ENCODE assay signal across 7 cellular contexts in genomic region chr15:22713933-22714332, GRCh38.
DNase-seq lines count a peak whose midpoint lies in the region; ATAC-seq and TF ChIP-seq lines count a peak whose summit lies in the region.
"Not testable (repeated sequence)": the region's sequence is repeated elsewhere in the genome, so short reads cannot be mapped to it uniquely, and the experiment has no call there.

No MANE protein-coding gene starts in this region.

- not testable (repeated sequence) for H3K9me3 Mint-ChIP-seq in T-cell; activated naive CD8-positive, alpha-beta T cell treated with anti-CD3 and anti-CD28 coated beads, Interleukin-2, amount 50 U/mL, for 24 hours; endothelial cell (ENCODE audit: unreplicated experiment); naive thymus-derived CD8-positive, alpha-beta T cell

- H3K4me1 ChIP-seq in left ventricle myocardium inferior, stomach: not testable (repeated sequence)

- not testable (repeated sequence) for TF ChIP-seq CTCF in endothelial cell (IDR thresholded peaks at IDR 0.05; ENCODE audit: unreplicated experiment); left ventricle myocardium inferior (IDR thresholded peaks at IDR 0.05; ENCODE audit: borderline replicate concordance); stomach (IDR thresholded peaks at IDR 0.05)

- CTCF ChIA-PET in T-cell (lab: Charles Lee) = not testable (repeated sequence)

- peaks cover 0 to 10% (median 4%) of the 10 kb centered on the region in 3 donors for H3K4me1 Mint-ChIP-seq in T-cell
- not testable (repeated sequence) for H3K4me1 Mint-ChIP-seq in activated naive CD8-positive, alpha-beta T cell treated with anti-CD3 and anti-CD28 coated beads, Interleukin-2, amount 50 U/mL, for 24 hours; endothelial cell (ENCODE audit: unreplicated experiment)
- peaks cover 0 to 12% (median 4%) of the 10 kb centered on the region in 4 donors for H3K4me1 Mint-ChIP-seq in naive thymus-derived CD8-positive, alpha-beta T cell

- not testable (repeated sequence) for H3K27ac Mint-ChIP-seq in T-cell; activated naive CD8-positive, alpha-beta T cell treated with anti-CD3 and anti-CD28 coated beads, Interleukin-2, amount 50 U/mL, for 24 hours; endothelial cell (ENCODE audit: unreplicated experiment); naive thymus-derived CD8-positive, alpha-beta T cell

- H3K4me3 ChIP-seq in left ventricle myocardium inferior = peak overlapping the region; percentile 62
- H3K4me3 ChIP-seq in stomach = peak overlapping the region; percentile 36 to 46 (median 40)

- POLR2A ChIA-PET in T-cell (lab: Charles Lee); naive thymus-derived CD8-positive, alpha-beta T cell (lab: Charles Lee): not testable (repeated sequence)

- TF ChIP-seq EP300 in stomach (IDR thresholded peaks at IDR 0.05) = not testable (repeated sequence)

- H3K27ac ChIP-seq in left ventricle myocardium inferior (replicated peaks) (peak overlapping the region; percentile 66), stomach (peak overlapping the region in 1 of 5 donors; percentile 72)

- H3K27me3 Mint-ChIP-seq in T-cell = peaks cover 31 to 32% of the 10 kb centered on the region in 2 donors
- H3K27me3 Mint-ChIP-seq in activated naive CD8-positive, alpha-beta T cell treated with anti-CD3 and anti-CD28 coated beads, Interleukin-2, amount 50 U/mL, for 24 hours = peaks cover 40% of the 10 kb centered on the region
- H3K27me3 Mint-ChIP-seq in endothelial cell (ENCODE audit: unreplicated experiment) = not testable (repeated sequence)
- H3K27me3 Mint-ChIP-seq in naive thymus-derived CD8-positive, alpha-beta T cell = peaks cover 6 to 35% (median 24%) of the 10 kb centered on the region in 5 donors

- DNase-seq in EH (ENCODE audit: low read depth) = peak; percentile 1
- not testable (repeated sequence) for DNase-seq in T-cell; activated naive CD8-positive, alpha-beta T cell treated with anti-CD3 and anti-CD28 coated beads, Interleukin-2, amount 50 U/mL, for 24 hours; endothelial cell (ENCODE audit: low spot score); left ventricle myocardium inferior; naive thymus-derived CD8-positive, alpha-beta T cell; stomach

- WGBS in stomach, 5 donors = 0 to 25% (median 9%) methylated on average over 1 of the region's 1 CpG

- peaks cover 22% of the 10 kb centered on the region for H3K27me3 ChIP-seq in left ventricle myocardium inferior (ENCODE audit: low read depth)
- peaks cover 0 to 18% (median 12%) of the 10 kb centered on the region in 3 donors for H3K27me3 ChIP-seq in stomach

- H3K9me3 ChIP-seq in left ventricle myocardium inferior (replicated peaks); stomach: not testable (repeated sequence)

- not testable (repeated sequence) for H3K36me3 Mint-ChIP-seq in T-cell; activated naive CD8-positive, alpha-beta T cell treated with anti-CD3 and anti-CD28 coated beads, Interleukin-2, amount 50 U/mL, for 24 hours (ENCODE audit: low read depth); endothelial cell (ENCODE audit: low read depth, unreplicated experiment); naive thymus-derived CD8-positive, alpha-beta T cell

- intact Hi-C loops in left ventricle myocardium inferior (cut with micrococcal nuclease); stomach (cut with DNase I; ENCODE audit: low total_unique reads): not testable (repeated sequence)

- not testable (repeated sequence) for H3K36me3 ChIP-seq in left ventricle myocardium inferior, stomach

- H3K4me3 Mint-ChIP-seq in T-cell (peak overlapping the region; percentile 39 to 64 (median 59)), endothelial cell (ENCODE audit: unreplicated experiment) (peak overlapping the region; percentile 62)
- peak overlapping the region; percentile 27 for H3K4me3 Mint-ChIP-seq in activated naive CD8-positive, alpha-beta T cell treated with anti-CD3 and anti-CD28 coated beads, Interleukin-2, amount 50 U/mL, for 24 hours
- H3K4me3 Mint-ChIP-seq in naive thymus-derived CD8-positive, alpha-beta T cell = peak overlapping the region; percentile 45 to 80 (median 68)

- TF ChIP-seq POLR2A in stomach (IDR thresholded peaks at IDR 0.05) = not testable (repeated sequence)

- ATAC-seq in T-cell (replicated peaks in 1 of 4); activated naive CD8-positive, alpha-beta T cell treated with anti-CD3 and anti-CD28 coated beads, Interleukin-2, amount 50 U/mL, for 24 hours; naive thymus-derived CD8-positive, alpha-beta T cell: not testable (repeated sequence)
